Comparison of ENCODE assay signal across 35 cellular contexts in the genomic region with DNA sequence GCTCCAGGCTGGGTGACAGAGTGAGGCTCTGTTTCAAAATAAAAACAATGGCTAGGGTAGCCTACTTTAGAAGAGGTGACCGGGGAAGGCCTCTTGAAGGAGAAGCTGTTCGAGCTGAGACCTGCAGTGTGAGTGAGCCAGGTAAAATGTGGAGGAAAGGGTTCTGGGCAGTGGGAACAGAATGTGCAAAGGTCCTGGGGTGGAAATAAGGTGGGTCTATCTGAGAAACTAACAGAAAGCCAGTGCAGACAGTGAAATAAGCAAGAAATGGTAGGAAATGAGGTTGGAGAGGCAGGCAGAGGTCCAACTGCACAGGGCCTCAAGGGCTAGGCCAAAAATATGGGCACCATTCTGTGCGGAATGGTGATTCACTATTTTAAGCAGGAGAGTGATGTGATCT. TPM values are rescaled to one million over a fixed set of nuclear protein-coding genes. Genes with fewer than 3 reads are reported as not detected.
"Had no signal": no experiment of that assay in that cellular context is flagged by ENCODE, and none has a peak within 500 bp of the region (broad histone marks: within the 10 kb centered on the region; RNA-seq: fewer than 3 reads in every experiment).

No MANE protein-coding gene starts in this region.

- H3K4me1 ChIP-seq: body of pancreas, esophagus squamous epithelium, gastroesophageal sphincter, heart right ventricle had no signal

- H3K4me3 Mint-ChIP-seq: activated CD4-positive, alpha-beta memory T cell treated with anti-CD3 and anti-CD28 coated beads, Interleukin-2, amount 10 ng/mL, durations not matched to agents 7 days and 5 days; activated CD4-positive, alpha-beta T cell treated with anti-CD3 and anti-CD28 coated beads, Interleukin-2, amount 10 ng/mL, durations not matched to agents 7 days and 5 days; activated naive CD4-positive, alpha-beta T cell treated with anti-CD3 and anti-CD28 coated beads, Interleukin-2, amount 10 ng/mL, durations not matched to agents 7 days and 5 days; activated naive CD8-positive, alpha-beta T cell; activated T-cell treated with anti-CD3 and anti-CD28 coated beads, Interleukin-2, amount 50 U/mL, for 24 hours; activated T-cell treated with anti-CD3 and anti-CD28 coated beads, Interleukin-2, amount 50 U/mL, for 72 hours; effector memory CD8-positive, alpha-beta T cell; T-helper 17 cell; T-helper 2 cell treated with Interferon-gamma antibody and Interleukin-4, amounts not matched to agents 5 μg/mL and 100 μg/mL, for 36 hours had no signal

- H3K9me3 Mint-ChIP-seq: activated CD4-positive, alpha-beta memory T cell treated with anti-CD3 and anti-CD28 coated beads, Interleukin-2, amount 10 ng/mL, durations not matched to agents 7 days and 5 days; activated CD4-positive, alpha-beta T cell treated with anti-CD3 and anti-CD28 coated beads, Interleukin-2, amount 10 ng/mL, durations not matched to agents 7 days and 5 days; activated naive CD4-positive, alpha-beta T cell treated with anti-CD3 and anti-CD28 coated beads, Interleukin-2, amount 10 ng/mL, durations not matched to agents 7 days and 5 days; activated T-cell treated with anti-CD3 and anti-CD28 coated beads, Interleukin-2, amount 50 U/mL, for 24 hours; activated T-cell treated with anti-CD3 and anti-CD28 coated beads, Interleukin-2, amount 50 U/mL, for 72 hours; effector memory CD8-positive, alpha-beta T cell; T-helper 2 cell treated with Interferon-gamma antibody and Interleukin-4, amounts not matched to agents 5 μg/mL and 100 μg/mL, for 36 hours had no signal

- H3K36me3 ChIP-seq: esophagus squamous epithelium, gastroesophageal sphincter, heart right ventricle had no signal

- H3K4me3 ChIP-seq: body of pancreas, esophagus squamous epithelium, gastroesophageal sphincter, heart right ventricle had no signal

- FAIRE-seq: colon, endometrium, endothelial cell of umbilical vein had no signal

- H3K27me3 Mint-ChIP-seq: activated CD4-positive, alpha-beta memory T cell treated with anti-CD3 and anti-CD28 coated beads, Interleukin-2, amount 10 ng/mL, durations not matched to agents 7 days and 5 days; activated naive CD8-positive, alpha-beta T cell had no signal

- ATAC-seq: activated T-cell treated with anti-CD3 and anti-CD28 coated beads, Interleukin-2, amount 50 U/mL, for 72 hours; body of pancreas; effector memory CD8-positive, alpha-beta T cell; gastroesophageal sphincter; heart right ventricle; T-helper 17 cell had no signal

- H3K4me1 Mint-ChIP-seq: activated CD4-positive, alpha-beta T cell treated with anti-CD3 and anti-CD28 coated beads, Interleukin-2, amount 10 ng/mL, durations not matched to agents 7 days and 5 days; activated naive CD4-positive, alpha-beta T cell treated with anti-CD3 and anti-CD28 coated beads, Interleukin-2, amount 10 ng/mL, durations not matched to agents 7 days and 5 days had no signal

- H3K27ac ChIP-seq: body of pancreas, epithelial cell of prostate, esophagus squamous epithelium, gastroesophageal sphincter, heart right ventricle had no signal

- H3K9me3 ChIP-seq: body of pancreas, esophagus squamous epithelium, gastroesophageal sphincter, heart right ventricle had no signal

- H3K27ac Mint-ChIP-seq: activated CD4-positive, alpha-beta memory T cell treated with anti-CD3 and anti-CD28 coated beads, Interleukin-2, amount 10 ng/mL, durations not matched to agents 7 days and 5 days; activated CD4-positive, alpha-beta T cell treated with anti-CD3 and anti-CD28 coated beads, Interleukin-2, amount 10 ng/mL, durations not matched to agents 7 days and 5 days; activated naive CD4-positive, alpha-beta T cell treated with anti-CD3 and anti-CD28 coated beads, Interleukin-2, amount 10 ng/mL, durations not matched to agents 7 days and 5 days; activated naive CD8-positive, alpha-beta T cell; activated T-cell treated with anti-CD3 and anti-CD28 coated beads, Interleukin-2, amount 50 U/mL, for 24 hours; activated T-cell treated with anti-CD3 and anti-CD28 coated beads, Interleukin-2, amount 50 U/mL, for 72 hours; effector memory CD8-positive, alpha-beta T cell; T-helper 2 cell treated with Interferon-gamma antibody and Interleukin-4, amounts not matched to agents 5 μg/mL and 100 μg/mL, for 36 hours had no signal

- H3K27me3 ChIP-seq: body of pancreas had no signal

- DNase-seq: activated CD4-positive, alpha-beta memory T cell treated with anti-CD3 and anti-CD28 coated beads, Interleukin-2, amount 10 ng/mL, durations not matched to agents 7 days and 5 days; activated CD4-positive, alpha-beta T cell treated with anti-CD3 and anti-CD28 coated beads for 1 hour; activated CD4-positive, alpha-beta T cell treated with anti-CD3 and anti-CD28 coated beads for 4 hours; activated CD4-positive, alpha-beta T cell treated with anti-CD3 and anti-CD28 coated beads, Interleukin-2, amount 10 ng/mL, durations not matched to agents 7 days and 5 days; activated CD4-positive, alpha-beta T cell treated with anti-CD3 and anti-CD28 coated beads, Interleukin-2, amount 50 U/mL, for 4 hours; activated CD8-positive, alpha-beta memory T cell treated with anti-CD3 and anti-CD28 coated beads, Interleukin-2, amount 50 U/mL, for 48 hours; activated gamma-delta T cell; activated naive CD4-positive, alpha-beta T cell; activated naive CD4-positive, alpha-beta T cell treated with anti-CD3 and anti-CD28 coated beads, Interleukin-2, amount 10 ng/mL, durations not matched to agents 7 days and 5 days; activated T-cell treated with anti-CD3 and anti-CD28 coated beads for 4 hours; activated T-cell treated with anti-CD3 and anti-CD28 coated beads, Interleukin-2, amount 50 U/mL, for 24 hours; activated T-cell treated with anti-CD3 and anti-CD28 coated beads, Interleukin-2, amount 50 U/mL, for 72 hours; amniotic stem cell; anterior cingulate cortex; body of pancreas; cortex of kidney; dermis blood vessel endothelial cell; effector CD4-positive, alpha-beta T cell; effector memory CD8-positive, alpha-beta T cell; esophagus squamous epithelium; foreskin melanocyte; heart right ventricle; T-helper 1 cell; T-helper 17 cell had no signal

- H3K36me3 Mint-ChIP-seq: activated naive CD4-positive, alpha-beta T cell treated with anti-CD3 and anti-CD28 coated beads, Interleukin-2, amount 10 ng/mL, durations not matched to agents 7 days and 5 days; activated naive CD8-positive, alpha-beta T cell had no signal

RNA-seq across cellular contexts. Expression of a gene that starts 53.4 kb away (rescaled TPM):
- total RNA-seq: activated CD4-positive, alpha-beta memory T cell treated with anti-CD3 and anti-CD28 coated beads, Interleukin-2, amount 10 ng/mL, durations not matched to agents 7 days and 5 days; activated CD4-positive, alpha-beta T cell treated with anti-CD3 and anti-CD28 coated beads, Interleukin-2, amount 10 ng/mL, durations not matched to agents 7 days and 5 days; activated T-cell treated with anti-CD3 and anti-CD28 coated beads, Interleukin-2, amount 50 U/mL, for 72 hours; body of pancreas; chondrocyte; dermis blood vessel endothelial cell; endothelial cell of umbilical vein; fibroblast of lung; fibroblast of villous mesenchyme; glomerular endothelial cell; heart right ventricle; T-helper 17 cell had no signal
- polyA plus RNA-seq: endothelial cell of umbilical vein, fibroblast of lung had no signal
